Comparison of ENCODE assay signal across 10 cellular contexts in the genomic region with DNA sequence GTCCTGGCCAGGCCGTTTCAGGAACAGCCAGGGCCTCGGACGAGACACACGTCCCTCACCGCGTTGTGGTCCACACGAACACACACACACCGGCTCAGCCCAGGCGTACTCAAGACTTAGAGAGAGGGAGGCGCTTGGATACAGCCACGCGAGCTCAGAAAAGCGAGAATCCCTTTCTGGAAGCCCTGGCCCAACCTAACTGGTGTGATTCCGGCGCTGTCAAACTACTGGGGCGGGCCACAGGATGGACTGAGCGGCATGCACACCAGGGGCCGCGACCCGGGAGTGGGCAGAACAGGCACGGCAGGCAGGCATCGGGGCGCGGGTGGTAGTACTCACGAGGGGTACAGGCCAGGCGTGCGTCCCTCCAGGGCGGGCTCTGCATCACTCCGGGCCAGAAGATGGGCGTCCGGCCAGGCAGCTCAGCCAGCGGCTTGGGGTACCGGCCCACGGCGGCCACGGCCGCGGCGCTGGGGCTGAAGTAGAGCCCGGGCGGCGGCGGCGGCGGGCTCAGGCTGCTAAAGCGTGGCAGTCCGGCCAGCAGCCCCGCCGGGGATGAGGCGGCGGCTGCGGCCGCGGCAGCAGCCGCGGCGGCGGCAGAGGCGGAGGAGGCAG. TPM values are rescaled to one million over a fixed set of nuclear protein-coding genes. Genes with fewer than 3 reads are reported as not detected.
DNase-seq lines count a peak whose midpoint lies in the region; ATAC-seq and TF ChIP-seq lines count a peak whose summit lies in the region.
"Had no signal": no experiment of that assay in that cellular context is flagged by ENCODE, and none has a peak within 500 bp of the region (broad histone marks: within the 10 kb centered on the region; RNA-seq: fewer than 3 reads in every experiment).

No MANE protein-coding gene starts in this region.

- no peak overlapping the region for H2AK9ac ChIP-seq in IMR-90 (replicated peaks; ENCODE audit: low read depth, low read length, poor library complexity)

- H2AFZ ChIP-seq in IMR-90 (replicated peaks; ENCODE audit: low read length, poor library complexity) (peak overlapping the region; percentile 88), neuron (ENCODE audit: low read depth, low read length) (peak overlapping the region; percentile 81)

- TF ChIP-seq RAD21 in IMR-90 (IDR thresholded peaks at IDR 0.05; ENCODE audit: low read length): no peak

- peaks cover 26% of the 10 kb centered on the region for H3K4me1 Mint-ChIP-seq in CD4-positive, alpha-beta T cell (ENCODE audit: low read depth)

- no peaks in the 10 kb centered on the region for H3K79me1 ChIP-seq in IMR-90 (ENCODE audit: low read depth in 1 of 2, low read length in 2 of 2)

- no peak overlapping the region for H4K8ac ChIP-seq in IMR-90 (ENCODE audit: low read depth in 2 of 2, low read length in 2 of 2)

- no peaks in the 10 kb centered on the region for H3K36me3 ChIP-seq in IMR-90 (ENCODE audit: control insufficient read depth, insufficient read depth, low read length)
- H3K36me3 ChIP-seq in ectodermal cell (ENCODE audit: control insufficient read depth, insufficient read depth, low read length): no peaks in the 10 kb centered on the region
- H3K36me3 ChIP-seq in neuron (ENCODE audit: insufficient read depth, low read length): no peaks in the 10 kb centered on the region

- no peak overlapping the region; the same call in 1 of the 2 replicates for H3K4me2 ChIP-seq in IMR-90 (ENCODE audit: low read depth, low read length)

- intact Hi-C loops in CD4-positive, alpha-beta T cell (cut with DNase I, micrococcal nuclease): no loop called here
- intact Hi-C loops in IMR-90 (cut with micrococcal nuclease): no loop called here

- no peak overlapping the region for H4K5ac ChIP-seq in IMR-90 (ENCODE audit: low read depth, low read length)

- BruUV-seq in IMR-90 (replicated peaks; lab: Mats Ljungman, UMichigan): no TSS peak

- H2AK5ac ChIP-seq in IMR-90 (ENCODE audit: low read depth, low read length): no peak overlapping the region

- H3K27ac Mint-ChIP-seq in CD4-positive, alpha-beta T cell: no peak overlapping the region

- CTCF ChIA-PET in CD4-positive, alpha-beta T cell (lab: Charles Lee): no interaction called here
- CTCF ChIA-PET in IMR-90 (lab: Yijun Ruan, JAX): interaction anchor here (0.5 kb wide), 1 partner anchor 194 kb away, joined by 3 read pairs; no protein-coding TSS in a partner anchor

- no peaks in the 10 kb centered on the region for H4K20me1 ChIP-seq in IMR-90 (ENCODE audit: insufficient read depth, low read length)

- H3K4me3 ChIP-seq in IMR-90 (ENCODE audit: insufficient read depth, low read depth, low read length) (no peak overlapping the region; the same call in 1 of the 2 replicates), ectodermal cell (ENCODE audit: insufficient read depth, low read depth, low read length) (peak overlapping the region; percentile 47), neuron (ENCODE audit: low read length) (peak overlapping the region; percentile 62)

- H3K27me3 ChIP-seq in CD4-positive, alpha-beta T cell (ENCODE audit: control insufficient read depth, insufficient read depth, low read length): peaks cover 100% of the 10 kb centered on the region
- H3K27me3 ChIP-seq in IMR-90 (ENCODE audit: control insufficient read depth, insufficient read depth, low read length): peaks cover 86% of the 10 kb centered on the region
- H3K27me3 ChIP-seq in ectodermal cell (ENCODE audit: control insufficient read depth, insufficient read depth, low read length, poor library complexity, severe bottlenecking): peaks cover 100% of the 10 kb centered on the region
- H3K27me3 ChIP-seq in neuron (ENCODE audit: insufficient read depth, low read length): peaks cover 73% of the 10 kb centered on the region

- H3K9ac ChIP-seq in IMR-90 (ENCODE audit: low read depth, low read length): no peak overlapping the region

- H2BK15ac ChIP-seq in IMR-90 (ENCODE audit: low read depth, low read length): no peak overlapping the region

- H3K27me3 Mint-ChIP-seq in CD4-positive, alpha-beta T cell: peaks cover 92% of the 10 kb centered on the region

- H3K4me1 ChIP-seq in IMR-90 (ENCODE audit: control insufficient read depth, insufficient read depth, low read length) (no peaks in the 10 kb centered on the region; the same call in 1 of the 2 replicates), ectodermal cell (ENCODE audit: control insufficient read depth, insufficient read depth, low read length) (peaks cover 30% of the 10 kb centered on the region), neuron (ENCODE audit: insufficient read depth, low read length) (peaks cover 16% of the 10 kb centered on the region)

- 5% methylated on average over 30 of the region's 59 CpGs; no CpG with 5 or more reads in 1 of the 2 experiments for WGBS in IMR-90 (ENCODE audit: extremely low coverage in 2 of 2, insufficient read length in 1 of 2), 2 experiments
- 1% methylated on average over 59 of the region's 59 CpGs for WGBS in ectodermal cell, 2 experiments

- no peaks in the 10 kb centered on the region for H3K36me3 Mint-ChIP-seq in CD4-positive, alpha-beta T cell (ENCODE audit: low read depth)

- H2BK5ac ChIP-seq in IMR-90 (ENCODE audit: low read depth, low read length, poor library complexity, severe bottlenecking): no peak overlapping the region

- H4K91ac ChIP-seq in IMR-90 (ENCODE audit: insufficient read depth, low read depth, low read length): no peak overlapping the region

- H3K23ac ChIP-seq in IMR-90 (ENCODE audit: low read depth, low read length): no peak overlapping the region

- H3K18ac ChIP-seq in IMR-90 (ENCODE audit: low read depth, low read length): no peak overlapping the region

- in situ Hi-C loops in IMR-90 (cut with MboI; ENCODE audit: low sequenced_read_pairs): no loop called here

- H3K9me3 ChIP-seq in CD4-positive, alpha-beta T cell (ENCODE audit: control insufficient read depth, low read length): peaks cover 29% of the 10 kb centered on the region
- peaks cover 31% of the 10 kb centered on the region for H3K9me3 ChIP-seq in IMR-90 (ENCODE audit: control insufficient read depth, insufficient read depth, low read length)
- no peaks in the 10 kb centered on the region for H3K9me3 ChIP-seq in ectodermal cell (ENCODE audit: control insufficient read depth, low read length)
- peaks cover 2% of the 10 kb centered on the region for H3K9me3 ChIP-seq in neuron (ENCODE audit: low read length)

- H2BK20ac ChIP-seq in IMR-90 (ENCODE audit: low read depth, low read length): no peak overlapping the region

- no peak overlapping the region for H3K14ac ChIP-seq in IMR-90 (replicated peaks; ENCODE audit: low read depth, low read length)

- TF ChIP-seq POLR2A in IMR-90 (IDR thresholded peaks at IDR 0.05; ENCODE audit: low read depth, low read length): no peak

- no peak overlapping the region for H3K4ac ChIP-seq in IMR-90 (ENCODE audit: low read depth, low read length)

- no peak overlapping the region for H3K56ac ChIP-seq in IMR-90 (ENCODE audit: extremely low read depth, insufficient read depth, low read length)

- dilution Hi-C loops in IMR-90 (cut with HindIII; ENCODE audit: low sequenced_read_pairs, unreplicated experiment): no loop called here

- TF ChIP-seq CTCF in CD4-positive, alpha-beta T cell (IDR thresholded peaks at IDR 0.05): no peak
- TF ChIP-seq CTCF in IMR-90 (conservative IDR thresholded peaks at IDR 0.05; ENCODE audit: low read depth, low read length): no peak

- peak overlapping the region; percentile 60 for H3K4me3 Mint-ChIP-seq in CD4-positive, alpha-beta T cell

- H2BK120ac ChIP-seq in IMR-90 (ENCODE audit: low read depth, low read length): no peak overlapping the region

- POLR2A ChIA-PET in CD4-positive, alpha-beta T cell (lab: Charles Lee): no interaction called here
- POLR2A ChIA-PET in IMR-90 (lab: Charles Lee; ENCODE audit: unreplicated experiment): interaction anchor here (0.7 kb wide), 1 partner anchor 926 kb away, joined by 6 read pairs; no protein-coding TSS in a partner anchor

- no peak for ATAC-seq in CD4-positive, alpha-beta T cell (ENCODE audit: poor library complexity)
- ATAC-seq in IMR-90 (ENCODE audit: low read depth): no peak; the same call in 1 of the 2 replicates
- no peak for ATAC-seq in HG03521 (IDR thresholded peaks at IDR 0.05; ENCODE audit: unreplicated experiment)
- ATAC-seq in GM18498 (IDR thresholded peaks at IDR 0.05; ENCODE audit: unreplicated experiment): no peak

- DNase-seq in CD4-positive, alpha-beta T cell: no peak
- DNase-seq in IMR-90 (peak; percentile 2), NK-92 (lab: John Stamatoyannopoulos, UW; ENCODE audit: unreplicated experiment) (no peak), hippocampal formation (lab: John Stamatoyannopoulos, UW) (no peak)
- DNase-seq: NCI-H226; stimulated activated CD4-positive, alpha-beta T cell treated with anti-CD3 and anti-CD28 coated beads, Interleukin-4, amount 100 ng/mL, for 1 hour had no signal

- H3K9me3 Mint-ChIP-seq in CD4-positive, alpha-beta T cell: peaks cover 2% of the 10 kb centered on the region

- no peaks in the 10 kb centered on the region for H3K9me1 ChIP-seq in IMR-90 (ENCODE audit: insufficient read depth, low read length)

- H3K27ac ChIP-seq in CD4-positive, alpha-beta T cell (ENCODE audit: low read depth, low read length): no peak overlapping the region
- H3K27ac ChIP-seq in IMR-90 (ENCODE audit: insufficient read depth, low read length) (no peak overlapping the region), ectodermal cell (ENCODE audit: insufficient read depth, low read depth, low read length, poor library complexity, severe bottlenecking) (no peak overlapping the region)

TF ChIP-seq in IMR-90, 13 proteins besides CTCF, POLR2A, EP300 and RAD21 (continues in another document):
- TF ChIP-seq, protein P1, sequence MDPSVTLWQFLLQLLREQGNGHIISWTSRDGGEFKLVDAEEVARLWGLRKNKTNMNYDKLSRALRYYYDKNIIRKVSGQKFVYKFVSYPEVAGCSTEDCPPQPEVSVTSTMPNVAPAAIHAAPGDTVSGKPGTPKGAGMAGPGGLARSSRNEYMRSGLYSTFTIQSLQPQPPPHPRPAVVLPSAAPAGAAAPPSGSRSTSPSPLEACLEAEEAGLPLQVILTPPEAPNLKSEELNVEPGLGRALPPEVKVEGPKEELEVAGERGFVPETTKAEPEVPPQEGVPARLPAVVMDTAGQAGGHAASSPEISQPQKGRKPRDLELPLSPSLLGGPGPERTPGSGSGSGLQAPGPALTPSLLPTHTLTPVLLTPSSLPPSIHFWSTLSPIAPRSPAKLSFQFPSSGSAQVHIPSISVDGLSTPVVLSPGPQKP (IDR thresholded peaks at IDR 0.05; ENCODE audit: borderline replicate concordance, low read depth, low read length): no peak
- TF ChIP-seq MAFK (IDR thresholded peaks at IDR 0.05; ENCODE audit: low read depth, low read length): no peak

RNA-seq across cellular contexts. Expression of a gene that starts 1.8 kb away (rescaled TPM):
- total RNA-seq in CD4-positive, alpha-beta T cell: not detected
- total RNA-seq in IMR-90 (2012; rRNA removed): under 0.01 TPM in 1 of 2 replicates, not detected in the other
- polyA plus RNA-seq in IMR-90 (2012; rRNA removed): 0.17 and 0.24 TPM in 2 replicates
- 0.10 and 0.25 TPM in 2 replicates for polyA plus RNA-seq in IMR-90 (2012; cell fraction: cytosol; rRNA removed)
- polyA plus RNA-seq in IMR-90 (2012; cell fraction: nucleus; rRNA removed; ENCODE audit: low replicate concordance): 0.17 and 0.22 TPM in 2 replicates
- polyA plus RNA-seq in ectodermal cell (2013, experiment 1 of 4): 2.9 TPM
- polyA plus RNA-seq in ectodermal cell (2013, experiment 2 of 4): 2.9 TPM
- polyA plus RNA-seq in ectodermal cell (2013, experiment 3 of 4): 4.2 TPM
- 4.1 TPM for polyA plus RNA-seq in ectodermal cell (2013, experiment 4 of 4)
